1 cellular context compared by ENCODE assay signal in the genomic region with DNA sequence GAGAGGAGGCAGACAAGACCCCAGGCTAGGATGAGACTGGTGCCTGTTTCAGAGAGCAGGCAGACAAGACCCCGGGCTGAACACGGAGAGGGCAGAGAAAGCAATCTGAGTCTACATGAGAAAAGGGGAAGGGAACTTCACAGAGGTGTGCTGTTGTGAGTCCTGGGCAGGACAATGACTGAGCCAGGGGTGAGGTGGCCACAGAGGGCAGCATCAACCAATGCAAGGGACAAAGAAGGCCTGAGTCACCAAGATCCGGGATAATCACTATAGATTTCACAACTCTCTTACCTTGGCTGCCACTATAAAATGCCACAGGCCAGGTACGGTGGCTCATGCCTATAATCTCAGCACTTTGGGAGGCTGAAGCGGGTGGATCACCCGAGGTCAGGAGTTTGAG.
TF ChIP-seq lines count a peak whose summit lies in the region.

No MANE protein-coding gene starts in this region.

TF ChIP-seq in HepG2, 621 proteins besides CTCF, POLR2A, EP300 and RAD21 (continued from another document and continues in another):
- TF ChIP-seq, protein P1, sequence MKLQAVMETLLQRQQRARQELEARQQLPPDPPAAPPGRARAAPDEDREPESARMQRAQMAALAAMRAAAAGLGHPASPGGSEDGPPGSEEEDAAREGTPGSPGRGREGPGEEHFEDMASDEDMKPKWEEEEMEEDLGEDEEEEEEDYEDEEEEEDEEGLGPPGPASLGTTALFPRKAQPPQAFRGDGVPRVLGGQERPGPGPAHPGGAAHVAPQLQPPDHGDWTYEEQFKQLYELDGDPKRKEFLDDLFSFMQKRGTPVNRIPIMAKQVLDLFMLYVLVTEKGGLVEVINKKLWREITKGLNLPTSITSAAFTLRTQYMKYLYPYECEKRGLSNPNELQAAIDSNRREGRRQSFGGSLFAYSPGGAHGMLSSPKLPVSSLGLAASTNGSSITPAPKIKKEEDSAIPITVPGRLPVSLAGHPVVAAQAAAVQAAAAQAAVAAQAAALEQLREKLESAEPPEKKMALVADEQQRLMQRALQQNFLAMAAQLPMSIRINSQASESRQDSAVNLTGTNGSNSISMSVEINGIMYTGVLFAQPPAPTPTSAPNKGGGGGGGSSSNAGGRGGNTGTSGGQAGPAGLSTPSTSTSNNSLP (IDR thresholded peaks at IDR 0.05; ENCODE audit: low read depth, low read length): 0 out of 2 replicates have a peak, but pooled peaks have one; percentile 37
- TF ChIP-seq SMAD1 (CRISPR knock-in tag; IDR thresholded peaks at IDR 0.05; ENCODE audit: borderline replicate concordance, low read depth) (no peak), RBFOX2 (IDR thresholded peaks at IDR 0.05; ENCODE audit: low read depth, low read length) (no peak), CEBPB (IDR thresholded peaks at IDR 0.05; ENCODE audit: borderline replicate concordance, low read depth, low read length) (peak; percentile 74), ZNF3 (CRISPR knock-in tag; IDR thresholded peaks at IDR 0.05) (no peak), ZNF296 (CRISPR knock-in tag; conservative IDR thresholded peaks at IDR 0.05) (no peak), ZNF24 (IDR thresholded peaks at IDR 0.05) (no peak), RORA (CRISPR knock-in tag; IDR thresholded peaks at IDR 0.05) (no peak), ZNF263 (CRISPR knock-in tag; IDR thresholded peaks at IDR 0.05) (no peak), ZNF558 (CRISPR knock-in tag; IDR thresholded peaks at IDR 0.05; ENCODE audit: borderline replicate concordance) (no peak), ZC3H13 (CRISPR knock-in tag; IDR thresholded peaks at IDR 0.05) (no peak), ZBTB34 (CRISPR knock-in tag; IDR thresholded peaks at IDR 0.05) (no peak), ATAD3A (CRISPR knock-in tag; IDR thresholded peaks at IDR 0.05) (no peak), SOX6 (IDR thresholded peaks at IDR 0.05) (no peak), SOX6 (CRISPR knock-in tag; IDR thresholded peaks at IDR 0.05) (0 out of 2 replicates have a peak, but pooled peaks have one; percentile 14), STAG1 (CRISPR knock-in tag; IDR thresholded peaks at IDR 0.05) (peak; percentile 71), ELF3 (CRISPR knock-in tag; IDR thresholded peaks at IDR 0.05) (no peak), ZFP36L1 (CRISPR knock-in tag; IDR thresholded peaks at IDR 0.05) (no peak), POLR2G (IDR thresholded peaks at IDR 0.05; ENCODE audit: low read depth, low read length) (no peak), ZFP82 (CRISPR knock-in tag; IDR thresholded peaks at IDR 0.05; ENCODE audit: borderline replicate concordance) (no peak), TOPORS (CRISPR knock-in tag; IDR thresholded peaks at IDR 0.05) (no peak), ZNF329 (CRISPR knock-in tag; IDR thresholded peaks at IDR 0.05; ENCODE audit: low read depth) (no peak), ZMYM4 (CRISPR knock-in tag; IDR thresholded peaks at IDR 0.05) (no peak), ADNP (CRISPR knock-in tag; IDR thresholded peaks at IDR 0.05) (no peak), ZNF33B (CRISPR knock-in tag; IDR thresholded peaks at IDR 0.05) (no peak), CEBPG (CRISPR knock-in tag; IDR thresholded peaks at IDR 0.05) (peak; percentile 49; the same call in 1 of the 2 replicates), SMC3 (IDR thresholded peaks at IDR 0.05; ENCODE audit: low read length) (peak; percentile 71), FOSL2 (CRISPR knock-in tag; IDR thresholded peaks at IDR 0.05) (peak; percentile 87), ZNF883 (CRISPR knock-in tag; IDR thresholded peaks at IDR 0.05; ENCODE audit: not compliant biosample characterization) (peak; percentile 41), IRF9 (CRISPR knock-in tag; IDR thresholded peaks at IDR 0.05; ENCODE audit: borderline replicate concordance) (no peak), ZBTB39 (CRISPR knock-in tag; IDR thresholded peaks at IDR 0.05) (no peak), SIX1 (CRISPR knock-in tag; IDR thresholded peaks at IDR 0.05; ENCODE audit: borderline replicate concordance) (no peak), CBX2 (IDR thresholded peaks at IDR 0.05; ENCODE audit: low read depth, low read length) (no peak), CBX2 (CRISPR knock-in tag; IDR thresholded peaks at IDR 0.05; ENCODE audit: low read depth) (no peak), ZNF687 (CRISPR knock-in tag; IDR thresholded peaks at IDR 0.05) (peak; percentile 11; the same call in 1 of the 2 replicates), ZNF781 (CRISPR knock-in tag; IDR thresholded peaks at IDR 0.05; ENCODE audit: borderline replicate concordance, not compliant biosample characterization) (no peak), TCF7 (IDR thresholded peaks at IDR 0.05; ENCODE audit: low read depth) (no peak)
- TF ChIP-seq, protein P2, sequence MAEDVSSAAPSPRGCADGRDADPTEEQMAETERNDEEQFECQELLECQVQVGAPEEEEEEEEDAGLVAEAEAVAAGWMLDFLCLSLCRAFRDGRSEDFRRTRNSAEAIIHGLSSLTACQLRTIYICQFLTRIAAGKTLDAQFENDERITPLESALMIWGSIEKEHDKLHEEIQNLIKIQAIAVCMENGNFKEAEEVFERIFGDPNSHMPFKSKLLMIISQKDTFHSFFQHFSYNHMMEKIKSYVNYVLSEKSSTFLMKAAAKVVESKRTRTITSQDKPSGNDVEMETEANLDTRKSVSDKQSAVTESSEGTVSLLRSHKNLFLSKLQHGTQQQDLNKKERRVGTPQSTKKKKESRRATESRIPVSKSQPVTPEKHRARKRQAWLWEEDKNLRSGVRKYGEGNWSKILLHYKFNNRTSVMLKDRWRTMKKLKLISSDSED (CRISPR knock-in tag; IDR thresholded peaks at IDR 0.05): no peak
- TF ChIP-seq, protein P3, sequence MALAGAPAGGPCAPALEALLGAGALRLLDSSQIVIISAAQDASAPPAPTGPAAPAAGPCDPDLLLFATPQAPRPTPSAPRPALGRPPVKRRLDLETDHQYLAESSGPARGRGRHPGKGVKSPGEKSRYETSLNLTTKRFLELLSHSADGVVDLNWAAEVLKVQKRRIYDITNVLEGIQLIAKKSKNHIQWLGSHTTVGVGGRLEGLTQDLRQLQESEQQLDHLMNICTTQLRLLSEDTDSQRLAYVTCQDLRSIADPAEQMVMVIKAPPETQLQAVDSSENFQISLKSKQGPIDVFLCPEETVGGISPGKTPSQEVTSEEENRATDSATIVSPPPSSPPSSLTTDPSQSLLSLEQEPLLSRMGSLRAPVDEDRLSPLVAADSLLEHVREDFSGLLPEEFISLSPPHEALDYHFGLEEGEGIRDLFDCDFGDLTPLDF (CRISPR knock-in tag; IDR thresholded peaks at IDR 0.05): no peak
- TF ChIP-seq, protein P4, sequence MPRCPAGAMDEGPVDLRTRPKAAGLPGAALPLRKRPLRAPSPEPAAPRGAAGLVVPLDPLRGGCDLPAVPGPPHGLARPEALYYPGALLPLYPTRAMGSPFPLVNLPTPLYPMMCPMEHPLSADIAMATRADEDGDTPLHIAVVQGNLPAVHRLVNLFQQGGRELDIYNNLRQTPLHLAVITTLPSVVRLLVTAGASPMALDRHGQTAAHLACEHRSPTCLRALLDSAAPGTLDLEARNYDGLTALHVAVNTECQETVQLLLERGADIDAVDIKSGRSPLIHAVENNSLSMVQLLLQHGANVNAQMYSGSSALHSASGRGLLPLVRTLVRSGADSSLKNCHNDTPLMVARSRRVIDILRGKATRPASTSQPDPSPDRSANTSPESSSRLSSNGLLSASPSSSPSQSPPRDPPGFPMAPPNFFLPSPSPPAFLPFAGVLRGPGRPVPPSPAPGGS (CRISPR knock-in tag; IDR thresholded peaks at IDR 0.05): no peak
- TF ChIP-seq, protein P5, sequence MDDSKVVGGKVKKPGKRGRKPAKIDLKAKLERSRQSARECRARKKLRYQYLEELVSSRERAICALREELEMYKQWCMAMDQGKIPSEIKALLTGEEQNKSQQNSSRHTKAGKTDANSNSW (CRISPR knock-in tag; IDR thresholded peaks at IDR 0.05; ENCODE audit: borderline replicate concordance): no peak
- TF ChIP-seq, protein P6, sequence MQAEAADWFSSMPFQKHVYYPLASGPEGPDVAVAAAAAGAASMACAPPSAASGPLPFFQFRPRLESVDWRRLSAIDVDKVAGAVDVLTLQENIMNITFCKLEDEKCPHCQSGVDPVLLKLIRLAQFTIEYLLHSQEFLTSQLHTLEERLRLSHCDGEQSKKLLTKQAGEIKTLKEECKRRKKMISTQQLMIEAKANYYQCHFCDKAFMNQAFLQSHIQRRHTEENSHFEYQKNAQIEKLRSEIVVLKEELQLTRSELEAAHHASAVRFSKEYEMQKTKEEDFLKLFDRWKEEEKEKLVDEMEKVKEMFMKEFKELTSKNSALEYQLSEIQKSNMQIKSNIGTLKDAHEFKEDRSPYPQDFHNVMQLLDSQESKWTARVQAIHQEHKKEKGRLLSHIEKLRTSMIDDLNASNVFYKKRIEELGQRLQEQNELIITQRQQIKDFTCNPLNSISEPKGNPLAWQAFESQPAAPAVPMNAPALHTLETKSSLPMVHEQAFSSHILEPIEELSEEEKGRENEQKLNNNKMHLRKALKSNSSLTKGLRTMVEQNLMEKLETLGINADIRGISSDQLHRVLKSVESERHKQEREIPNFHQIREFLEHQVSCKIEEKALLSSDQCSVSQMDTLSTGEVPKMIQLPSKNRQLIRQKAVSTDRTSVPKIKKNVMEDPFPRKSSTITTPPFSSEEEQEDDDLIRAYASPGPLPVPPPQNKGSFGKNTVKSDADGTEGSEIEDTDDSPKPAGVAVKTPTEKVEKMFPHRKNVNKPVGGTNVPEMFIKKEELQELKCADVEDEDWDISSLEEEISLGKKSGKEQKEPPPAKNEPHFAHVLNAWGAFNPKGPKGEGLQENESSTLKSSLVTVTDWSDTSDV (CRISPR knock-in tag; IDR thresholded peaks at IDR 0.05): no peak
